1 cellular context compared by ENCODE assay signal in the genomic region with DNA sequence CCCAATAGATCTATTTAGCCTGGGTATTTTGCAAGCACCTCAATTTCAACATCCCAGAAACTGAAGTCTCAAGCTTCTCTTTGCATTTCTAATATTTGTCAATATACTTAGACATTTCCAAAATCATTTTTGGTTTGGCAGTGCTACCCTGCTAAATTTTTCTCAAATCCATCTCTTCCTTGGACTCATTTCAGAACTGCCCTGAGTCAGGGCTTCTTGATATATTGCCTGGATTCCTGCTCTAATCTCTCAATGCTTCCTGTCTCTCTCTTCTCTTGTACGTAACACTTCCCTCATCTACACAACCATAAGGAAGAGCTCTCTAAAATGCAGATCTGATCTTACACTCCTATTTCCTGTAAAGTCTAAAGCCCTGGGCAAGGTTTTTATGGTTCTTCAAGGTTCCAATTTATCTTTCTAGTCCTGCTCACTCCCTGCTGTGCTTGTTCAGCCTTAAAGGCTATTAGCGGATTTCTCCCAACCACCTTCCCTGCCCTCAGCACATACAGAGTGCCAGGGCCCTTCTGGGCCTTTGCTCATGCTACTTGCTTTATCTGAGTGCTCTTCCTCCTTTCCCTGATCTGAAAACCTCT.
TF ChIP-seq lines count a peak whose summit lies in the region.

No MANE protein-coding gene starts in this region.

TF ChIP-seq in K562, 482 proteins besides CTCF, POLR2A, EP300 and RAD21 (continued from another document and continues in another):
- TF ChIP-seq, protein P1, sequence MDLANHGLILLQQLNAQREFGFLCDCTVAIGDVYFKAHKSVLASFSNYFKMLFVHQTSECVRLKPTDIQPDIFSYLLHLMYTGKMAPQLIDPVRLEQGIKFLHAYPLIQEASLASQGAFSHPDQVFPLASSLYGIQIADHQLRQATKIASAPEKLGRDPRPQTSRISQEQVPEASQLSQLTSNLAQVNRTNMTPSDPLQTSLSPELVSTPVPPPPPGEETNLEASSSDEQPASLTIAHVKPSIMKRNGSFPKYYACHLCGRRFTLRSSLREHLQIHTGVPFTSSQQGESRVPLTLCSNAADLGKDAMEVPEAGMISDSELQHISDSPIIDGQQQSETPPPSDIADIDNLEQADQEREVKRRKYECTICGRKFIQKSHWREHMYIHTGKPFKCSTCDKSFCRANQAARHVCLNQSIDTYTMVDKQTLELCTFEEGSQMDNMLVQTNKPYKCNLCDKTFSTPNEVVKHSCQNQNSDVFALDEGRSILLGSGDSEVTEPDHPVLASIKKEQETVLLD (IDR thresholded peaks at IDR 0.05) = 0 out of 2 replicates have a peak, but pooled peaks have one; percentile 57
- TF ChIP-seq C11orf30 (IDR thresholded peaks at IDR 0.05; ENCODE audit: low read depth) (0 out of 2 replicates have a peak, but pooled peaks have one; percentile 9), MEIS2 (IDR thresholded peaks at IDR 0.05; ENCODE audit: partially characterized antibody) (peak; percentile 90), ZNF551 (CRISPR knock-in tag; IDR thresholded peaks at IDR 0.05) (no peak), BRD4 (IDR thresholded peaks at IDR 0.05) (peak; percentile 64; the same call in 1 of the 2 replicates), TEAD4 (IDR thresholded peaks at IDR 0.05; ENCODE audit: low read length) (peak; percentile 78), TEAD4 (CRISPR knock-in tag; IDR thresholded peaks at IDR 0.05; ENCODE audit: borderline replicate concordance) (no peak), RBBP5 (IDR thresholded peaks at IDR 0.05; ENCODE audit: borderline replicate concordance, insufficient read depth, low read length, poor library complexity, severe bottlenecking) (peak; percentile 37), CBFA2T2 (conservative IDR thresholded peaks at IDR 0.05) (peak; percentile 75), ZNF592 (IDR thresholded peaks at IDR 0.05) (peak; percentile 64), ELF4 (CRISPR knock-in tag; IDR thresholded peaks at IDR 0.05) (peak; percentile 65; the same call in 1 of the 2 replicates), GABPA (tag; conservative IDR thresholded peaks at IDR 0.05; ENCODE audit: low read depth) (peak; percentile 64), HNRNPL (IDR thresholded peaks at IDR 0.05; ENCODE audit: low read depth, low read length) (no peak), ETV1 (tag; conservative IDR thresholded peaks at IDR 0.05; ENCODE audit: low read depth) (peak; percentile 98), NRF1 (conservative IDR thresholded peaks at IDR 0.05 in 1 of 2, IDR thresholded peaks at IDR 0.05 in 1 of 2) (peak in 1 of 2 experiments; percentile 30; a peak in 1 of 4 replicates), THRB (CRISPR knock-in tag; conservative IDR thresholded peaks at IDR 0.05) (0 out of 2 replicates have a peak, but pooled peaks have one; percentile 51), ETV6 (IDR thresholded peaks at IDR 0.05; ENCODE audit: borderline replicate concordance in 1 of 2, low read depth in 2 of 2, low read length in 1 of 2) (peak; percentile 93 to 98), ETV6 (CRISPR knock-in tag; IDR thresholded peaks at IDR 0.05; ENCODE audit: borderline replicate concordance) (no peak), HIVEP1 (CRISPR knock-in tag; IDR thresholded peaks at IDR 0.05) (0 out of 2 replicates have a peak, but pooled peaks have one; percentile 11), TBL1XR1 (IDR thresholded peaks at IDR 0.05; ENCODE audit: low read length in 2 of 2) (peak in 1 of 2 experiments; percentile 10; a peak in 1 of 4 replicates), SMARCA4 (IDR thresholded peaks at IDR 0.05) (peak; percentile 83), PBX2 (CRISPR knock-in tag; IDR thresholded peaks at IDR 0.05; ENCODE audit: low read depth) (no peak), PBX2 (tag; conservative IDR thresholded peaks at IDR 0.05; ENCODE audit: low read depth) (peak; percentile 85), SMARCE1 (IDR thresholded peaks at IDR 0.05) (peak; percentile 81), POLR2H (tag; IDR thresholded peaks at IDR 0.05; ENCODE audit: low read depth) (0 out of 2 replicates have a peak, but pooled peaks have one; percentile 36), TAF15 (IDR thresholded peaks at IDR 0.05; ENCODE audit: low read depth, low read length) (no peak), CC2D1A (IDR thresholded peaks at IDR 0.05) (peak; percentile 72; the same call in 1 of the 2 replicates), MYNN (IDR thresholded peaks at IDR 0.05) (no peak), MYNN (CRISPR knock-in tag; IDR thresholded peaks at IDR 0.05) (no peak), TEAD1 (CRISPR knock-in tag; IDR thresholded peaks at IDR 0.05) (peak in 1 of 2 experiments; percentile 39; a peak in 1 of 4 replicates), ZNF316 (IDR thresholded peaks at IDR 0.05) (peak; percentile 13; the same call in 1 of the 2 replicates), DACH1 (IDR thresholded peaks at IDR 0.05; ENCODE audit: partially characterized antibody) (no peak), PCBP2 (IDR thresholded peaks at IDR 0.05; ENCODE audit: low read depth, low read length, poor library complexity, severe bottlenecking) (no peak), CEBPG (CRISPR knock-in tag; IDR thresholded peaks at IDR 0.05) (no peak), CEBPG (tag; conservative IDR thresholded peaks at IDR 0.05 in 1 of 2, IDR thresholded peaks at IDR 0.05 in 1 of 2) (peak in 1 of 2 experiments; percentile 62; a peak in 1 of 4 replicates), KLF16 (IDR thresholded peaks at IDR 0.05) (peak; percentile 48; the same call in 1 of the 2 replicates), TOE1 (IDR thresholded peaks at IDR 0.05; ENCODE audit: borderline replicate concordance) (peak; percentile 32; the same call in 1 of the 2 replicates), TOE1 (CRISPR knock-in tag; IDR thresholded peaks at IDR 0.05; ENCODE audit: borderline replicate concordance, low read depth) (no peak), LEF1 (IDR thresholded peaks at IDR 0.05) (peak; percentile 73; the same call in 1 of the 2 replicates), CEBPB (tag; IDR thresholded peaks at IDR 0.05) (peak; percentile 71), SAP30 (IDR thresholded peaks at IDR 0.05; ENCODE audit: borderline replicate concordance, insufficient read depth, low read depth, low read length, poor library complexity, severe bottlenecking) (no peak), ERF (CRISPR knock-in tag; IDR thresholded peaks at IDR 0.05) (no peak), NCOA1 (IDR thresholded peaks at IDR 0.05; ENCODE audit: low read depth) (peak; percentile 70; the same call in 1 of the 2 replicates), U2AF1 (optimal IDR thresholded peaks at IDR 0.05; ENCODE audit: low read depth, low read length) (no peak), MBD2 (IDR thresholded peaks at IDR 0.05; ENCODE audit: borderline replicate concordance, low read depth) (peak; percentile 21; the same call in 1 of the 2 replicates), CXXC5 (CRISPR knock-in tag; IDR thresholded peaks at IDR 0.05) (peak; percentile 54), ZFX (CRISPR knock-in tag; IDR thresholded peaks at IDR 0.05) (peak; percentile 26; the same call in 1 of the 2 replicates), SPI1 (IDR thresholded peaks at IDR 0.05; ENCODE audit: borderline replicate concordance, low read depth, low read length) (peak; percentile 25; the same call in 1 of the 2 replicates), TAF7 (tag; IDR thresholded peaks at IDR 0.05) (peak; percentile 49; the same call in 1 of the 2 replicates), NFE2 (IDR thresholded peaks at IDR 0.05; ENCODE audit: low read depth) (0 out of 2 replicates have a peak, but pooled peaks have one; percentile 6), GABPB1 (CRISPR knock-in tag; IDR thresholded peaks at IDR 0.05) (no peak), DPF2 (IDR thresholded peaks at IDR 0.05) (peak; percentile 86), KHSRP (IDR thresholded peaks at IDR 0.05) (no peak), NR2C2 (CRISPR knock-in tag; IDR thresholded peaks at IDR 0.05) (no peak), NR2C2 (tag; IDR thresholded peaks at IDR 0.05) (0 out of 2 replicates have a peak, but pooled peaks have one; percentile 31), USF2 (CRISPR knock-in tag; IDR thresholded peaks at IDR 0.05) (no peak), ATF7 (IDR thresholded peaks at IDR 0.05) (peak; percentile 26; the same call in 1 of the 2 replicates), ZNF76 (CRISPR knock-in tag; IDR thresholded peaks at IDR 0.05; ENCODE audit: borderline replicate concordance) (no peak), NFIC (IDR thresholded peaks at IDR 0.05) (peak; percentile 70), KLF10 (CRISPR knock-in tag; IDR thresholded peaks at IDR 0.05) (no peak), BCL6 (CRISPR knock-in tag; IDR thresholded peaks at IDR 0.05) (0 out of 2 replicates have a peak, but pooled peaks have one; percentile 48)
- TF ChIP-seq, protein P2, sequence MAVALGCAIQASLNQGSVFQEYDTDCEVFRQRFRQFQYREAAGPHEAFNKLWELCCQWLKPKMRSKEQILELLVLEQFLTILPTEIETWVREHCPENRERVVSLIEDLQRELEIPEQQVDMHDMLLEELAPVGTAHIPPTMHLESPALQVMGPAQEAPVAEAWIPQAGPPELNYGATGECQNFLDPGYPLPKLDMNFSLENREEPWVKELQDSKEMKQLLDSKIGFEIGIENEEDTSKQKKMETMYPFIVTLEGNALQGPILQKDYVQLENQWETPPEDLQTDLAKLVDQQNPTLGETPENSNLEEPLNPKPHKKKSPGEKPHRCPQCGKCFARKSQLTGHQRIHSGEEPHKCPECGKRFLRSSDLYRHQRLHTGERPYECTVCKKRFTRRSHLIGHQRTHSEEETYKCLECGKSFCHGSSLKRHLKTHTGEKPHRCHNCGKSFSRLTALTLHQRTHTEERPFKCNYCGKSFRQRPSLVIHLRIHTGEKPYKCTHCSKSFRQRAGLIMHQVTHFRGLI (CRISPR knock-in tag; IDR thresholded peaks at IDR 0.05) = 0 out of 2 replicates have a peak, but pooled peaks have one; percentile 27
- TF ChIP-seq, protein P3, sequence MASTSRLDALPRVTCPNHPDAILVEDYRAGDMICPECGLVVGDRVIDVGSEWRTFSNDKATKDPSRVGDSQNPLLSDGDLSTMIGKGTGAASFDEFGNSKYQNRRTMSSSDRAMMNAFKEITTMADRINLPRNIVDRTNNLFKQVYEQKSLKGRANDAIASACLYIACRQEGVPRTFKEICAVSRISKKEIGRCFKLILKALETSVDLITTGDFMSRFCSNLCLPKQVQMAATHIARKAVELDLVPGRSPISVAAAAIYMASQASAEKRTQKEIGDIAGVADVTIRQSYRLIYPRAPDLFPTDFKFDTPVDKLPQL (IDR thresholded peaks at IDR 0.05; ENCODE audit: extremely low read depth, insufficient read length) = no peak
